22 cellular contexts compared by ENCODE assay signal in genomic region chr13:71695662-71696061, GRCh38.
"Had no signal": no experiment of that assay in that cellular context is flagged by ENCODE, and none has a peak within 500 bp of the region (broad histone marks: within the 10 kb centered on the region; RNA-seq: fewer than 3 reads in every experiment).

No MANE protein-coding gene starts in this region.

- H3K4me2 ChIP-seq: smooth muscle cell had no signal

- H3K9me3 ChIP-seq: left ventricle myocardium inferior, ovary, right atrium auricular region, right lobe of liver, tibial nerve, uterus had no signal

- H3K36me3 ChIP-seq: left ventricle myocardium inferior, ovary, right atrium auricular region, right lobe of liver, tibial nerve, uterus had no signal

- H3K27ac ChIP-seq: left ventricle myocardium inferior, ovary, right atrium auricular region, right lobe of liver, tibial nerve, uterus had no signal

- H3K4me3 ChIP-seq: left ventricle myocardium inferior, lung, ovary, right atrium auricular region, right lobe of liver, smooth muscle cell, tibial nerve, uterus had no signal

- FAIRE-seq: kidney had no signal

- DNase-seq: hypothalamus; immature natural killer cell; kidney; left ventricle myocardium inferior; mesendoderm; naive thymus-derived CD4-positive, alpha-beta T cell; ovary; right lobe of liver; stimulated activated CD4-positive, alpha-beta T cell treated with anti-CD3 and anti-CD28 coated beads, Interleukin-1b, Interleukin-23, amount 100 ng/mL, for 48 hours; stimulated activated CD4-positive, alpha-beta T cell treated with anti-CD3 and anti-CD28 coated beads, Interleukin-2, amount 100 ng/mL, for 48 hours; stimulated activated CD4-positive, alpha-beta T cell treated with anti-CD3 and anti-CD28 coated beads, Interleukin-4, amount 100 ng/mL, for 4 hours; stimulated activated CD8-positive, alpha-beta memory T cell treated with anti-CD3 and anti-CD28 coated beads, Interleukin-4, amount 100 ng/mL, for 48 hours; stimulated activated naive CD4-positive, alpha-beta T cell treated with Interleukin-2 at 50 U/mL for 16 hours; stimulated activated naive CD8-positive, alpha-beta T cell treated with anti-CD3 and anti-CD28 coated beads, Interleukin-15, amount 100 ng/mL, for 72 hours; substantia nigra; uterus had no signal

- H3K27me3 ChIP-seq: ovary, right atrium auricular region, right lobe of liver, tibial nerve, uterus had no signal

- H3K4me1 ChIP-seq: left ventricle myocardium inferior, right atrium auricular region, right lobe of liver, tibial nerve, uterus had no signal

- ATAC-seq: naive thymus-derived CD4-positive, alpha-beta T cell; natural killer cell treated with Interleukin-12 subunit alpha and Interleukin-12 subunit beta and Interleukin-15 and Interleukin-18, amount 100 ng/mL, for 72 hours; right lobe of liver; stimulated activated memory B cell treated with anti-CD40 and anti-IgM and Interleukin-4, amounts not matched to agents 10 μg/mL and 1 μg/mL and 100 μg/mL, for 72 hours; stimulated activated naive CD8-positive, alpha-beta T cell treated with anti-CD3 and anti-CD28 coated beads, Interleukin-15, amount 100 ng/mL, for 72 hours had no signal
